Comparison of ENCODE assay signal across 26 cellular contexts in genomic region chr12:62914443-62914909, GRCh38. TPM values are rescaled to one million over a fixed set of nuclear protein-coding genes. Genes with fewer than 3 reads are reported as not detected.
DNase-seq lines count a peak whose midpoint lies in the region; ATAC-seq and TF ChIP-seq lines count a peak whose summit lies in the region.
"Had no signal": no experiment of that assay in that cellular context is flagged by ENCODE, and none has a peak within 500 bp of the region (broad histone marks: within the 10 kb centered on the region; RNA-seq: fewer than 3 reads in every experiment).

No MANE protein-coding gene starts in this region.

- peaks cover 0 to 7% (median 0%) of the 10 kb centered on the region in 3 experiments; a peak in 3 of 7 replicates for H3K36me3 Mint-ChIP-seq in H9 (ENCODE audit: insufficient read depth in 1 of 3, low read depth in 3 of 3)
- H3K36me3 Mint-ChIP-seq: activated naive CD4-positive, alpha-beta T cell treated with anti-CD3 and anti-CD28 coated beads, Interleukin-2, amount 50 U/mL, for 72 hours; memory B cell had no signal

- H3K14ac ChIP-seq in H9 (ENCODE audit: insufficient read depth, low read length), result no peak overlapping the region

- no peak overlapping the region for H3K23ac ChIP-seq in H9 (ENCODE audit: insufficient read length, low read depth, low read length)

- H2AFZ ChIP-seq in H9 (ENCODE audit: low read length), result no peak overlapping the region

- H3K27me3 ChIP-seq in BE2C, result no peaks in the 10 kb centered on the region; the same call in 1 of the 2 replicates
- no peaks in the 10 kb centered on the region for H3K27me3 ChIP-seq in H9 (ENCODE audit: insufficient read depth, low read length)
- H3K27me3 ChIP-seq in iPS-15b (ENCODE audit: control insufficient read depth, insufficient read depth, low read length), result no peaks in the 10 kb centered on the region
- H3K27me3 ChIP-seq: ascending aorta; BLaER1 treated with 17β-estradiol and CSF1 and Interleukin-3, amounts not matched to agents 10 nM and 100 nM had no signal

- H3K79me2 ChIP-seq in H9 (ENCODE audit: insufficient read depth, low read length), result no peaks in the 10 kb centered on the region

- no peaks in the 10 kb centered on the region for H4K20me1 ChIP-seq in H9 (ENCODE audit: control insufficient read depth, insufficient read depth, insufficient read length)
- H4K20me1 ChIP-seq: BLaER1 treated with 17β-estradiol and CSF1 and Interleukin-3, amounts not matched to agents 10 nM and 100 nM had no signal

- peak overlapping the region; percentile 24 for H3K27ac ChIP-seq in H9 (ENCODE audit: insufficient read length, low read depth, low read length)
- peak overlapping the region; percentile 4; the same call in 1 of the 2 replicates for H3K27ac ChIP-seq in VCaP
- H3K27ac ChIP-seq: ascending aorta, KMS-11 had no signal

- H3K4me3 ChIP-seq in BE2C (ENCODE audit: low read depth, low read length) (no peak overlapping the region), iPS-15b (ENCODE audit: low read depth, low read length) (peak overlapping the region; percentile 10)
- H3K4me3 ChIP-seq: ascending aorta; BLaER1 treated with 17β-estradiol and CSF1 and Interleukin-3, amounts not matched to agents 10 nM and 100 nM had no signal

- H4K91ac ChIP-seq in H9 (ENCODE audit: insufficient read length, low read depth, low read length), result no peak overlapping the region

- no peaks in the 10 kb centered on the region for H3K23me2 ChIP-seq in H9 (ENCODE audit: insufficient read length, low read depth, low read length, poor library complexity, severe bottlenecking)

- H3K36me3 ChIP-seq in BE2C (no peaks in the 10 kb centered on the region), iPS-15b (ENCODE audit: control insufficient read depth, insufficient read depth, low read length) (no peaks in the 10 kb centered on the region)
- H3K36me3 ChIP-seq: ascending aorta; BLaER1 treated with 17β-estradiol and CSF1 and Interleukin-3, amounts not matched to agents 10 nM and 100 nM had no signal

- H3K4me1 ChIP-seq in BE2C, result no peaks in the 10 kb centered on the region
- H3K4me1 ChIP-seq in H9 (ENCODE audit: insufficient read depth, low read length), result peaks cover 28% of the 10 kb centered on the region; the same call in 1 of the 2 replicates
- peaks cover 38% of the 10 kb centered on the region for H3K4me1 ChIP-seq in iPS-15b (ENCODE audit: control insufficient read depth, insufficient read depth, low read length)
- H3K4me1 ChIP-seq: ascending aorta had no signal

- H3K9me3 ChIP-seq in BE2C (no peaks in the 10 kb centered on the region), H9 (ENCODE audit: control insufficient read depth, low read depth, low read length) (no peaks in the 10 kb centered on the region), iPS-15b (ENCODE audit: control insufficient read depth, insufficient read depth, low read length) (no peaks in the 10 kb centered on the region)
- H3K9me3 ChIP-seq: ascending aorta; BLaER1 treated with 17β-estradiol and CSF1 and Interleukin-3, amounts not matched to agents 10 nM and 100 nM; SK-N-SH had no signal

- H3T11ph ChIP-seq in H9 (ENCODE audit: low read length), result no peak overlapping the region

- H2BK5ac ChIP-seq in H9 (ENCODE audit: insufficient read length, low read length), result no peak overlapping the region

- no peak overlapping the region for H4K5ac ChIP-seq in H9 (ENCODE audit: insufficient read length, low read depth, low read length)

- peak overlapping the region; percentile 5 for H3K4me2 ChIP-seq in H9 (ENCODE audit: insufficient read depth, insufficient read length, low read length)
- H3K4me2 ChIP-seq: KMS-11, SK-N-SH had no signal

- H3K27ac Mint-ChIP-seq in H9, result peak overlapping the region; percentile 45 to 97 (median 97); a peak in 5 of 7 replicates
- H3K27ac Mint-ChIP-seq: activated naive CD4-positive, alpha-beta T cell treated with anti-CD3 and anti-CD28 coated beads, Interleukin-2, amount 50 U/mL, for 72 hours; activated T-helper 17 cell treated with anti-CD3 and anti-CD28 coated beads, Interleukin-2, amount 50 U/mL, for 72 hours; memory B cell had no signal

- no peak overlapping the region for H2BK120ac ChIP-seq in H9 (ENCODE audit: low read depth, low read length, poor library complexity, severe bottlenecking)

- no peak for DNase-seq in BE2C
- DNase-seq in H9, result no peak
- DNase-seq in H4 (ENCODE audit: low spot score), result no peak
- DNase-seq in stimulated activated CD8-positive, alpha-beta memory T cell treated with anti-CD3 and anti-CD28 coated beads, Interleukin-4, amount 100 ng/mL, for 48 hours, result no peak
- DNase-seq: ACHN; activated CD4-positive, alpha-beta T cell treated with anti-CD3 and anti-CD28 coated beads, Interleukin-2, amount 50 U/mL, for 48 hours; activated CD4-positive, CD25-positive, alpha-beta regulatory T cell; activated CD8-positive, alpha-beta memory T cell treated with anti-CD3 and anti-CD28 coated beads, Interleukin-2, amount 50 U/mL, for 48 hours; HCEC 1CT; left cardiac atrium; NCI-H187; NCI-H524 treated with DMSO at 0.1 percent for 48 hours; NK-92 treated with Interleukin-12 subunit alpha and Interleukin-12 subunit beta, amount 100 ng/mL, for 24 hours; SK-N-SH; stimulated activated CD4-positive, alpha-beta T cell treated with anti-CD3 and anti-CD28 coated beads, Interleukin-1b, Interleukin-23, amount 100 ng/mL, for 48 hours; T-helper 2 cell had no signal

- no peaks in the 10 kb centered on the region for H3K9me3 Mint-ChIP-seq in H9
- H3K9me3 Mint-ChIP-seq: activated naive CD4-positive, alpha-beta T cell treated with anti-CD3 and anti-CD28 coated beads, Interleukin-2, amount 50 U/mL, for 72 hours; activated T-helper 17 cell treated with anti-CD3 and anti-CD28 coated beads, Interleukin-2, amount 50 U/mL, for 72 hours; central memory CD8-positive, alpha-beta T cell; memory B cell had no signal

- no peak overlapping the region for H4K8ac ChIP-seq in H9 (replicated peaks; ENCODE audit: insufficient read length, low read depth, low read length)

- H2AK5ac ChIP-seq in H9 (ENCODE audit: insufficient read length, low read length), result no peak overlapping the region

- no peak overlapping the region for H3K4ac ChIP-seq in H9 (ENCODE audit: low read depth, low read length)

- peaks cover 2% of the 10 kb centered on the region for H3K79me1 ChIP-seq in H9 (ENCODE audit: insufficient read depth, low read depth, low read length, poor library complexity, severe bottlenecking)

- no peak overlapping the region for H2BK12ac ChIP-seq in H9 (ENCODE audit: insufficient read length, low read depth, low read length)

- no peak overlapping the region for H3K56ac ChIP-seq in H9 (ENCODE audit: insufficient read length, low read depth, low read length)

- H3K27me3 Mint-ChIP-seq in H9 (ENCODE audit: low read depth), result no peaks in the 10 kb centered on the region

- H2BK20ac ChIP-seq in H9 (ENCODE audit: low read depth, low read length, poor library complexity, severe bottlenecking), result no peak overlapping the region

- no CpG with 5 or more reads among the region's 6 CpGs for WGBS in H9 (ENCODE audit: extremely low coverage, insufficient read length, low lambda C conversion rate)

- no peak overlapping the region for H2BK15ac ChIP-seq in H9 (ENCODE audit: low read depth, low read length)

- ATAC-seq in HG02763 (IDR thresholded peaks at IDR 0.05; ENCODE audit: unreplicated experiment), result no peak
- ATAC-seq: activated naive CD4-positive, alpha-beta T cell treated with anti-CD3 and anti-CD28 coated beads, Interleukin-2, amount 50 U/mL, for 72 hours; activated T-helper 17 cell treated with anti-CD3 and anti-CD28 coated beads, Interleukin-2, amount 50 U/mL, for 72 hours; left cardiac atrium had no signal

- H3K4me1 Mint-ChIP-seq in H9, result peaks cover 58 to 63% of the 10 kb centered on the region in 2 experiments
- H3K4me1 Mint-ChIP-seq: activated T-helper 17 cell treated with anti-CD3 and anti-CD28 coated beads, Interleukin-2, amount 50 U/mL, for 72 hours; central memory CD8-positive, alpha-beta T cell; memory B cell had no signal

- TF ChIP-seq CTCF in BE2C (IDR thresholded peaks at IDR 0.05; ENCODE audit: low read depth, low read length) (peak; percentile 9; the same call in 1 of the 2 replicates), H9 (conservative IDR thresholded peaks at IDR 0.05) (no peak), VCaP (conservative IDR thresholded peaks at IDR 0.05) (no peak)

- H3K9ac ChIP-seq in H9 (ENCODE audit: extremely low read depth, insufficient read length, low read length) (no peak overlapping the region), iPS-15b (ENCODE audit: low read depth, low read length) (peak overlapping the region; percentile 9)
- H3K9ac ChIP-seq: BLaER1 treated with 17β-estradiol and CSF1 and Interleukin-3, amounts not matched to agents 10 nM and 100 nM; KMS-11; SK-N-SH had no signal

- no peak overlapping the region for H3K18ac ChIP-seq in H9 (ENCODE audit: insufficient read length, low read depth, low read length)

- H3K4me3 Mint-ChIP-seq in H9, result peak overlapping the region in 1 of 2 experiments; percentile 57; a peak in 1 of 5 replicates
- H3K4me3 Mint-ChIP-seq: activated T-helper 17 cell treated with anti-CD3 and anti-CD28 coated beads, Interleukin-2, amount 50 U/mL, for 72 hours; central memory CD8-positive, alpha-beta T cell; memory B cell had no signal

RNA-seq across cellular contexts. Expression of gene PPM1H, which starts 20.5 kb away (rescaled TPM):
- polyA plus RNA-seq in BE2C (2012; ENCODE audit: insufficient read depth, insufficient read length, low read depth), result 0.34 TPM
- total RNA-seq in H9 (2021), result 21.1 and 22.1 TPM in 2 replicates
- total RNA-seq in H4 (2014; rRNA removed; shearing (Covaris generic)), result 2.9 and 3.7 TPM in 2 replicates
- total RNA-seq: activated T-helper 17 cell treated with anti-CD3 and anti-CD28 coated beads, Interleukin-2, amount 50 U/mL, for 72 hours had no signal
